17 cellular contexts compared by ENCODE assay signal in genomic region chr14:99541211-99541610, GRCh38.
DNase-seq lines count a peak whose midpoint lies in the region; ATAC-seq, FAIRE-seq and TF ChIP-seq lines count a peak whose summit lies in the region.
"Had no signal": no experiment of that assay in that cellular context is flagged by ENCODE, and none has a peak within 500 bp of the region (broad histone marks: within the 10 kb centered on the region; RNA-seq: fewer than 3 reads in every experiment).

No MANE protein-coding gene starts in this region.

- TF ChIP-seq RAD21 in SK-N-SH (IDR thresholded peaks at IDR 0.05; ENCODE audit: low read length): no peak
- no peak for TF ChIP-seq RAD21 in GM12878 (IDR thresholded peaks at IDR 0.05; ENCODE audit: insufficient read depth, low read depth, low read length)

- TF ChIP-seq POLR2A in GM12878 (IDR thresholded peaks at IDR 0.05; ENCODE audit: low read depth, low read length): no peak

- H3K9me3 ChIP-seq in SK-N-SH: no peaks in the 10 kb centered on the region
- H3K9me3 ChIP-seq in GM12878 (replicated peaks; ENCODE audit: control insufficient read depth, insufficient read depth, low read length): no peaks in the 10 kb centered on the region
- H3K9me3 ChIP-seq in muscle layer of colon (ENCODE audit: low read length): no peaks in the 10 kb centered on the region
- H3K9me3 ChIP-seq in stomach smooth muscle (ENCODE audit: control insufficient read depth in 2 of 2, low read length in 2 of 2): no peaks in the 10 kb centered on the region
- H3K9me3 ChIP-seq: MG63 had no signal

- H3K79me2 ChIP-seq in SK-N-SH (ENCODE audit: insufficient read depth) (peaks cover 83% of the 10 kb centered on the region), GM12878 (ENCODE audit: control insufficient read depth, insufficient read depth, low read length) (no peaks in the 10 kb centered on the region)

- POLR2A ChIA-PET in SK-N-SH (lab: Yijun Ruan, JAX): interaction anchor here (1.0 to 1.9 kb wide), 3 partner anchors 21 to 62 kb away, joined by 5 to 11 read pairs (median 8); partner anchors contain the start of gene CCDC85C
- POLR2A ChIA-PET in GM12878 (lab: Charles Lee): interaction anchor here (1.3 kb wide), 1 partner anchor 64 kb away, joined by 3 read pairs; no protein-coding TSS in a partner anchor

- H3K9ac ChIP-seq in SK-N-SH (no peak overlapping the region), GM12878 (ENCODE audit: control insufficient read depth, insufficient read depth, low read length) (no peak overlapping the region), muscle layer of colon (ENCODE audit: low read length) (no peak overlapping the region), stomach smooth muscle (ENCODE audit: low read length in 2 of 2) (no peak overlapping the region)
- H3K9ac ChIP-seq: KMS-11 had no signal

- H4K20me1 ChIP-seq in SK-N-SH (ENCODE audit: insufficient read depth) (peaks cover 39% of the 10 kb centered on the region; the same call in 1 of the 2 replicates), GM12878 (ENCODE audit: control insufficient read depth, insufficient read depth) (no peaks in the 10 kb centered on the region)

- no peak for DNase-seq in SK-N-SH
- DNase-seq in GM12878 (ENCODE audit: low read depth, low spot score): no peak
- no peak for DNase-seq in NCI-H1694 (lab: John Stamatoyannopoulos, UW)
- no peak for DNase-seq in stimulated activated CD4-positive, alpha-beta T cell treated with anti-CD3 and anti-CD28 coated beads, Interleukin-2, amount 100 ng/mL, for 48 hours
- DNase-seq: C1 segment of cervical spinal cord, DMS 273 treated with DMSO at 0.1 percent for 48 hours, MG63, NCI-H1092 treated with DMSO at 0.1 percent for 48 hours, NCI-H1694 treated with DMSO at 0.1 percent for 48 hours, NCI-H345 had no signal

- in situ Hi-C loops in GM12878 (cut with MboI): no loop called here

- no peak for FAIRE-seq in GM12878 (lab: Jason Lieb, UNC)

- no peak for ATAC-seq in SK-N-SH treated with all-trans-retinoic acid at 6 μM for 48 hours
- peak; percentile 49 for ATAC-seq in GM12878
- no peak for ATAC-seq in HG03196 (IDR thresholded peaks at IDR 0.05; ENCODE audit: unreplicated experiment)
- ATAC-seq: HCT116 had no signal

- H3K27me3 ChIP-seq in SK-N-SH (ENCODE audit: insufficient read depth) (no peaks in the 10 kb centered on the region), GM12878 (replicated peaks in 1 of 2; ENCODE audit: control insufficient read depth in 2 of 2, insufficient read depth in 2 of 2, low read length in 1 of 2) (no peaks in the 10 kb centered on the region), muscle layer of colon (ENCODE audit: control insufficient read depth in 1 of 2, insufficient read depth in 2 of 2, low read length in 2 of 2) (no peaks in the 10 kb centered on the region), stomach smooth muscle (ENCODE audit: control insufficient read depth in 1 of 2, insufficient read depth in 2 of 2, low read length in 2 of 2) (no peaks in the 10 kb centered on the region)
- H3K27me3 ChIP-seq: MG63 had no signal

- peaks cover 4% of the 10 kb centered on the region for H3F3A ChIP-seq in SK-N-SH (replicated peaks; ENCODE audit: insufficient read depth)

- TF ChIP-seq EP300 in SK-N-SH (IDR thresholded peaks at IDR 0.05; ENCODE audit: borderline replicate concordance in 1 of 2, low read depth in 1 of 2, low read length in 1 of 2): no peak
- no peak for TF ChIP-seq EP300 in GM12878 (IDR thresholded peaks at IDR 0.05; ENCODE audit: borderline replicate concordance in 1 of 2, control insufficient read depth in 1 of 2, low read depth in 2 of 2, low read length in 2 of 2)

- H3K4me3 ChIP-seq in SK-N-SH (ENCODE audit: low read depth in 2 of 2, low read length in 1 of 2): no peak overlapping the region
- no peak overlapping the region for H3K4me3 ChIP-seq in GM12878
- H3K4me3 ChIP-seq in muscle layer of colon (ENCODE audit: low read depth in 1 of 2, low read length in 2 of 2): no peak overlapping the region
- no peak overlapping the region for H3K4me3 ChIP-seq in stomach smooth muscle (ENCODE audit: low read length in 2 of 2)
- H3K4me3 ChIP-seq: MG63 had no signal

- RAD21 ChIA-PET in GM12878 (lab: Charles Lee; ENCODE audit: unreplicated experiment): interaction anchor here (1.0 kb wide), 1 partner anchor 87 kb away, joined by 3 read pairs; no protein-coding TSS in a partner anchor

- H3K27ac ChIP-seq in SK-N-SH (ENCODE audit: low read depth in 2 of 2, low read length in 1 of 2): peak overlapping the region in 1 of 2 experiments; percentile 92; a peak in 2 of 4 replicates
- H3K27ac ChIP-seq in GM12878 (ENCODE audit: control insufficient read depth, insufficient read depth): no peak overlapping the region
- peak overlapping the region; percentile 42 for H3K27ac ChIP-seq in muscle layer of colon (ENCODE audit: low read depth, low read length)
- H3K27ac ChIP-seq in stomach smooth muscle (ENCODE audit: low read length): peak overlapping the region; percentile 31
- H3K27ac ChIP-seq: 22Rv1, KMS-11 had no signal

- WGBS in SK-N-SH (ENCODE audit: low lambda C conversion rate): 89% methylated on average over 6 of the region's 10 CpGs
- 36% methylated on average over 10 of the region's 10 CpGs for WGBS in GM12878 (ENCODE audit: insufficient coverage, insufficient replicate concordance, low lambda C conversion rate, missing lambda C conversion rate)

- BruUV-seq in GM12878 (replicated peaks; lab: Mats Ljungman, UMichigan): no TSS peak

- SMC1A ChIA-PET in GM12878 (lab: Charles Lee; ENCODE audit: uncharacterized antibody, unreplicated experiment): no interaction called here

- H3K9me2 ChIP-seq in SK-N-SH: no peaks in the 10 kb centered on the region

- TF ChIP-seq CTCF in SK-N-SH (IDR thresholded peaks at IDR 0.05): no peak
- TF ChIP-seq CTCF in GM12878 (IDR thresholded peaks at IDR 0.05 in 2 of 3, conservative IDR thresholded peaks at IDR 0.05 in 1 of 3; ENCODE audit: control insufficient read depth in 2 of 3, extremely low read depth in 1 of 3, insufficient read depth in 1 of 3, low read depth in 3 of 3, low read length in 3 of 3): no peak

- intact Hi-C loops in GM12878 (cut with micrococcal nuclease; ENCODE audit: unreplicated experiment): no loop called here

- H3K4me2 ChIP-seq in SK-N-SH (peak overlapping the region; percentile 24; the same call in 1 of the 2 replicates), GM12878 (ENCODE audit: control insufficient read depth, insufficient read depth) (no peak overlapping the region)
- H3K4me2 ChIP-seq: KMS-11 had no signal

- no peak overlapping the region for H2AFZ ChIP-seq in SK-N-SH (ENCODE audit: low read depth)
- H2AFZ ChIP-seq in GM12878 (ENCODE audit: control insufficient read depth, low read depth, low read length): no peak overlapping the region

- H3K4me1 ChIP-seq in SK-N-SH (ENCODE audit: control insufficient read depth in 1 of 2, insufficient read depth in 2 of 2, low read depth in 1 of 2, low read length in 1 of 2) (peaks cover 26 to 89% of the 10 kb centered on the region in 2 experiments; a peak in 3 of 4 replicates), GM12878 (ENCODE audit: control insufficient read depth, insufficient read depth, low read length) (no peaks in the 10 kb centered on the region), muscle layer of colon (ENCODE audit: insufficient read depth, low read length) (peaks cover 81% of the 10 kb centered on the region), stomach smooth muscle (ENCODE audit: control insufficient read depth, insufficient read depth, low read length) (peaks cover 81% of the 10 kb centered on the region)

- H3K36me3 ChIP-seq in SK-N-SH (replicated peaks in 1 of 2; ENCODE audit: control insufficient read depth in 1 of 2, insufficient read depth in 2 of 2, low read length in 1 of 2) (no peaks in the 10 kb centered on the region), GM12878 (ENCODE audit: control insufficient read depth in 2 of 2, insufficient read depth in 2 of 2, low read length in 1 of 2) (no peaks in the 10 kb centered on the region), muscle layer of colon (ENCODE audit: insufficient read depth, low read length) (no peaks in the 10 kb centered on the region), stomach smooth muscle (ENCODE audit: control insufficient read depth in 2 of 2, insufficient read depth in 2 of 2, low read length in 2 of 2) (no peaks in the 10 kb centered on the region)
- H3K36me3 ChIP-seq: MG63 had no signal

- CTCF ChIA-PET in SK-N-SH (lab: Yijun Ruan, JAX) (interaction anchor here (0.6 to 2.9 kb wide), 11 partner anchors 15 to 87 kb away, joined by 3 to 7 read pairs (median 4); no protein-coding TSS in a partner anchor), GM12878 (lab: Yijun Ruan, JAX) (interaction anchor here (1.2 kb wide), 1 partner anchor 87 kb away, joined by 3 read pairs; no protein-coding TSS in a partner anchor)

TF ChIP-seq in SK-N-SH, 30 proteins besides CTCF, POLR2A, EP300 and RAD21:
- no peak for TF ChIP-seq NRF1 (IDR thresholded peaks at IDR 0.05; ENCODE audit: low read depth, low read length)

TF ChIP-seq in SK-N-SH treated with all-trans-retinoic acid at 6 μM for 48 hours, 23 proteins besides CTCF, POLR2A, EP300 and RAD21 (continues in another document):
- TF ChIP-seq GLIS3 (CRISPR knock-in tag; IDR thresholded peaks at IDR 0.05) (no peak), OSR1 (CRISPR knock-in tag; IDR thresholded peaks at IDR 0.05) (no peak)

TF ChIP-seq in GM12878, 131 proteins besides CTCF, POLR2A, EP300 and RAD21:
- TF ChIP-seq POLR2AphosphoS2 (IDR thresholded peaks at IDR 0.05; ENCODE audit: low read depth, low read length): no peak
- TF ChIP-seq IKZF1 (conservative IDR thresholded peaks at IDR 0.05): 0 out of 2 replicates have a peak, but pooled peaks have one; percentile 14
TF ChIP-seq in GM12878: peak in this region for 1.
